In genomic region chr13:79503069-79503468, GRCh38 we compare ENCODE assay signal across 1 cellular context.
TF ChIP-seq lines count a peak whose summit lies in the region.

No MANE protein-coding gene starts in this region.

TF ChIP-seq in GM23338, 12 proteins besides CTCF, POLR2A, EP300 and RAD21 (continued from another document):
- TF ChIP-seq ZNF462 (CRISPR knock-in tag; IDR thresholded peaks at IDR 0.05), result no peak
- TF ChIP-seq EZH2phosphoT487 (IDR thresholded peaks at IDR 0.05; ENCODE audit: unreplicated experiment), result no peak
- TF ChIP-seq ETS1 (IDR thresholded peaks at IDR 0.05), result no peak
- TF ChIP-seq REST (IDR thresholded peaks at IDR 0.05; ENCODE audit: unreplicated experiment), result no peak
- no peak for TF ChIP-seq ZNF331 (CRISPR knock-in tag; IDR thresholded peaks at IDR 0.05; ENCODE audit: low read depth)
- no peak for TF ChIP-seq EZH2 (IDR thresholded peaks at IDR 0.05; ENCODE audit: low read depth, unreplicated experiment)
- TF ChIP-seq CREB1 (CRISPR knock-in tag; IDR thresholded peaks at IDR 0.05; ENCODE audit: low read depth), result no peak
